9 cellular contexts compared by ENCODE assay signal in genomic region chr3:14329116-14329830, GRCh38.
DNase-seq lines count a peak whose midpoint lies in the region; ATAC-seq, FAIRE-seq and TF ChIP-seq lines count a peak whose summit lies in the region.
"Had no signal": no experiment of that assay in that cellular context is flagged by ENCODE, and none has a peak within 500 bp of the region (broad histone marks: within the 10 kb centered on the region; RNA-seq: fewer than 3 reads in every experiment).

No MANE protein-coding gene starts in this region.

- no peak overlapping the region for H3K4me2 ChIP-seq in OCI-LY7 (ENCODE audit: low read length)

- H3K36me3 Mint-ChIP-seq in MCF 10A (ENCODE audit: insufficient read depth, unreplicated experiment), result peaks cover 2% of the 10 kb centered on the region

- no peaks in the 10 kb centered on the region for H4K20me1 ChIP-seq in OCI-LY7 (ENCODE audit: insufficient read depth, low read length)

- H3K4me3 Mint-ChIP-seq in MCF 10A (ENCODE audit: unreplicated experiment), result no peak overlapping the region

- H3K27ac Mint-ChIP-seq in MCF 10A (ENCODE audit: low read depth, unreplicated experiment), result no peak overlapping the region

- DNase-seq in MCF 10A (ENCODE audit: unreplicated experiment) (peak; percentile 50), breast epithelium (ENCODE audit: low spot score in 2 of 2) (no peak), OCI-LY7 (ENCODE audit: low spot score) (peak; percentile 32), glomerular visceral epithelial cell (ENCODE audit: extremely low spot score) (peak; percentile 56), urothelium cell line (ENCODE audit: low spot score) (peak; percentile 48), GM10266 (ENCODE audit: extremely low spot score) (no peak)
- DNase-seq in activated CD4-positive, alpha-beta T cell treated with anti-CD3 and anti-CD28 coated beads, Interleukin-2, amount 50 U/mL, for 4 hours, result no peak
- DNase-seq: body of pancreas had no signal

- H2AFZ ChIP-seq in OCI-LY7 (ENCODE audit: low read length), result no peak overlapping the region

- H3K9me3 ChIP-seq in breast epithelium (no peaks in the 10 kb centered on the region), OCI-LY7 (ENCODE audit: low read length) (no peaks in the 10 kb centered on the region)
- H3K9me3 ChIP-seq: body of pancreas had no signal

- ATAC-seq in GM21619 (IDR thresholded peaks at IDR 0.05; ENCODE audit: unreplicated experiment), result no peak
- ATAC-seq: body of pancreas had no signal

- CTCF ChIA-PET in MCF 10A (lab: Yijun Ruan, JAX), result interaction anchor here (0.6 to 1.4 kb wide), 5 partner anchors 10 to 318 kb away, joined by 3 to 4 read pairs (median 3); no protein-coding TSS in a partner anchor
- CTCF ChIA-PET in OCI-LY7 (lab: Charles Lee; ENCODE audit: unreplicated experiment), result no interaction called here

- intact Hi-C loops in MCF 10A (cut with micrococcal nuclease) (no loop called here), breast epithelium (cut with DNase I; ENCODE audit: low total_unique reads) (no loop called here), OCI-LY7 (cut with micrococcal nuclease; ENCODE audit: unreplicated experiment) (loop anchor here (10.0 kb wide), 1 partner anchor 1304 kb away; no protein-coding TSS in a partner anchor)

- TF ChIP-seq CTCF in MCF 10A (IDR thresholded peaks at IDR 0.05; ENCODE audit: unreplicated experiment), result no peak
- TF ChIP-seq CTCF in breast epithelium (IDR thresholded peaks at IDR 0.05), result no peak
- TF ChIP-seq CTCF in OCI-LY7 (conservative IDR thresholded peaks at IDR 0.05; ENCODE audit: low read length), result no peak
- TF ChIP-seq CTCF in GM10266 (IDR thresholded peaks at IDR 0.05; ENCODE audit: control insufficient read depth, insufficient read depth, low read depth, missing control alignments), result no peak

- H3K9me2 ChIP-seq in OCI-LY7 (ENCODE audit: insufficient read depth, low read length), result no peaks in the 10 kb centered on the region

- no peaks in the 10 kb centered on the region for H3K27me3 Mint-ChIP-seq in MCF 10A (ENCODE audit: insufficient read depth, unreplicated experiment)

- FAIRE-seq in urothelium cell line (lab: Jason Lieb, UNC), result no peak

- H3K27ac ChIP-seq in breast epithelium (no peak overlapping the region), OCI-LY7 (ENCODE audit: low read depth, low read length, poor library complexity, severe bottlenecking) (no peak overlapping the region)
- H3K27ac ChIP-seq: body of pancreas had no signal

- H3K4me3 ChIP-seq in breast epithelium, result no peak overlapping the region
- H3K4me3 ChIP-seq in OCI-LY7 (ENCODE audit: low read depth, low read length, poor library complexity, severe bottlenecking), result no peak overlapping the region
- H3K4me3 ChIP-seq: body of pancreas had no signal

- TF ChIP-seq POLR2A in breast epithelium (IDR thresholded peaks at IDR 0.05), result no peak

- POLR2A ChIA-PET in MCF 10A (lab: Yijun Ruan, JAX), result interaction anchor here (0.7 to 1.0 kb wide), 2 partner anchors 8 to 139 kb away, joined by 3 to 4 read pairs; no protein-coding TSS in a partner anchor
- POLR2A ChIA-PET in OCI-LY7 (lab: Charles Lee), result interaction anchor here (0.5 to 1.3 kb wide), 4 partner anchors 9 to 107 kb away, joined by 3 to 4 read pairs (median 3); no protein-coding TSS in a partner anchor

- no peaks in the 10 kb centered on the region for H3K4me1 Mint-ChIP-seq in MCF 10A (ENCODE audit: insufficient read depth, unreplicated experiment)

- H3K4me1 ChIP-seq in breast epithelium (no peaks in the 10 kb centered on the region), OCI-LY7 (ENCODE audit: insufficient read depth, low read length, poor library complexity, severe bottlenecking) (peaks cover 18% of the 10 kb centered on the region)

- H3K27me3 ChIP-seq in breast epithelium, result no peaks in the 10 kb centered on the region
- H3K27me3 ChIP-seq: body of pancreas had no signal

- BruUV-seq in MCF 10A (replicated peaks; lab: Mats Ljungman, UMichigan) (no TSS peak), OCI-LY7 (replicated peaks; lab: Mats Ljungman, UMichigan) (no TSS peak)

- H3K9me3 Mint-ChIP-seq in MCF 10A (ENCODE audit: unreplicated experiment), result peaks cover 5% of the 10 kb centered on the region

- H3K79me2 ChIP-seq in OCI-LY7 (ENCODE audit: insufficient read depth, low read depth, low read length), result no peaks in the 10 kb centered on the region

- H3K36me3 ChIP-seq in breast epithelium (no peaks in the 10 kb centered on the region), OCI-LY7 (ENCODE audit: insufficient read depth, low read length) (no peaks in the 10 kb centered on the region)

Comparison
In these comparisons a context has a peak if more than half of its experiments do, and no peak if none do; other contexts are left out.
1. DNase-seq: peak in MCF 10A (single experiment), OCI-LY7 (single experiment), glomerular visceral epithelial cell (single experiment) and urothelium cell line (single experiment); none in breast epithelium (0 of 2), activated CD4-positive, alpha-beta T cell treated with anti-CD3 and anti-CD28 coated beads, Interleukin-2, amount 50 U/mL, for 4 hours (0 of 2) and GM10266 (single experiment).